1 cellular context compared by ENCODE assay signal in the genomic region with DNA sequence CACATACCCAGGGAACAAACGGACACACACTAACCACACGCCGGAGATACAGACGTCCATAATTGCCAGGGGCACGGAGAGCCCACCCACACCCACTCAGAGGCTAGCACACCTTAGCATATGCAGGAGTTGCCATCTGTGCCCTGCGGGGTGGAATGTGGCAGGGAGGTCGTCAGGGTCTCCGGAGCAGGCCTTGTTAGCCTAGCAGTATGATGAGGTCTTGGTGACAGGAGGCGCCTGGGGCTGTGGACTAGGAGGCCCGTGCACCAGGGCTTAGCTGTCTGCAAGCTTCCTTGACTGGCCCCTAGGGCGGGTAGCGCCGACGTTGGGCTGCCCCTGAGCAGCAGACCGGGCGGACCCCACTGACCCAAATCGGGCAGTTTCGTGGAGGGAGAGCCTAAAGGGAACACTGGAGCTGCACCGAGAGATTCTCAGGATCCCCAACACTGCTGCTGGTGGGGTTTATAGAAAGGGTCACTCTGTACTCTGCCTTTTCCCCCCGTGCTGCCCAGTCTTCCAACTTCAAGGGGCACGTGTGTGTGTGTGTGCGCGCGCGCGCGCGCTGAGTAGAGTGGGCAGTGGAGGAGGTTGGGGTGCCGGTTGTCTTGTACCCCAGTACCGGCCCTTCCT.
TF ChIP-seq lines count a peak whose summit lies in the region.

No MANE protein-coding gene starts in this region.

TF ChIP-seq in HEK293, 187 proteins besides CTCF, POLR2A, EP300 and RAD21 (continued from another document):
- peak; percentile 13; the same call in 1 of the 2 replicates for TF ChIP-seq ZFP69B (tag by site-specific recombination; IDR thresholded peaks at IDR 0.05)
- TF ChIP-seq, protein P1, sequence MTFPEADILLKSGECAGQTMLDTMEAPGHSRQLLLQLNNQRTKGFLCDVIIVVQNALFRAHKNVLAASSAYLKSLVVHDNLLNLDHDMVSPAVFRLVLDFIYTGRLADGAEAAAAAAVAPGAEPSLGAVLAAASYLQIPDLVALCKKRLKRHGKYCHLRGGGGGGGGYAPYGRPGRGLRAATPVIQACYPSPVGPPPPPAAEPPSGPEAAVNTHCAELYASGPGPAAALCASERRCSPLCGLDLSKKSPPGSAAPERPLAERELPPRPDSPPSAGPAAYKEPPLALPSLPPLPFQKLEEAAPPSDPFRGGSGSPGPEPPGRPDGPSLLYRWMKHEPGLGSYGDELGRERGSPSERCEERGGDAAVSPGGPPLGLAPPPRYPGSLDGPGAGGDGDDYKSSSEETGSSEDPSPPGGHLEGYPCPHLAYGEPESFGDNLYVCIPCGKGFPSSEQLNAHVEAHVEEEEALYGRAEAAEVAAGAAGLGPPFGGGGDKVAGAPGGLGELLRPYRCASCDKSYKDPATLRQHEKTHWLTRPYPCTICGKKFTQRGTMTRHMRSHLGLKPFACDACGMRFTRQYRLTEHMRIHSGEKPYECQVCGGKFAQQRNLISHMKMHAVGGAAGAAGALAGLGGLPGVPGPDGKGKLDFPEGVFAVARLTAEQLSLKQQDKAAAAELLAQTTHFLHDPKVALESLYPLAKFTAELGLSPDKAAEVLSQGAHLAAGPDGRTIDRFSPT (tag by site-specific recombination; IDR thresholded peaks at IDR 0.05): peak; percentile 71; the same call in 1 of the 2 replicates
